In the genomic region with DNA sequence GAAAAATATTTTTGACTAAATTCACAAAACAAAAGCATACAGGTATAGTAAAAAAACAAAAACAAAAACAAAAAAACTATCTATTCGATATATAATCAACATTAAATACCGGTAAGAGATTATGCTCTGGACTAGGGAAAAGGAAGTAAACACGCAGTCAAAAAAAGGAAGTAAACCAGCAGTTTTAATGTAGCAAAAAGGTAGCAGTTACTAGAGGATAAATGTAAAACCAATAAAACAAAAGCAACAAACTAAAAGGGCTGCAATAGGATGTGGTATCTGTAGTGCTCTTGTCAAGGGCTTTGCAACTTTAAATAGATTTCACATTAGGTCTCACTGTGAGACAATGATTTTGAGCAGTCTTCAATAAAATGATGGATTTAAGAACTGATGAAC, we compare ENCODE assay signal across 10 cellular contexts. TPM values are rescaled to one million over a fixed set of nuclear protein-coding genes. Genes with fewer than 3 reads are reported as not detected.
A peak's percentile ranks its signal among the peaks of the same experiment; 100 is the strongest.
DNase-seq lines count a peak whose midpoint lies in the region; ATAC-seq and TF ChIP-seq lines count a peak whose summit lies in the region.
"Had no signal": no experiment of that assay in that cellular context is flagged by ENCODE, and none has a peak within 500 bp of the region (broad histone marks: within the 10 kb centered on the region; RNA-seq: fewer than 3 reads in every experiment).

No MANE protein-coding gene starts in this region.

- peak overlapping the region; percentile 77 for H3K27ac ChIP-seq in colonic mucosa
- H3K27ac ChIP-seq in skin epidermis = peak overlapping the region in 11 of 21 experiments; percentile 83 to 99 (median 89)

- TF ChIP-seq CTCF in GM12865 (IDR thresholded peaks at IDR 0.05; ENCODE audit: insufficient read depth, low read depth, low read length, missing control alignments) = no peak
- no peak for TF ChIP-seq CTCF in colonic mucosa (IDR thresholded peaks at IDR 0.05)

- no peak for ATAC-seq in HG03095 (IDR thresholded peaks at IDR 0.05; ENCODE audit: unreplicated experiment)

- H3K9me3 ChIP-seq in colonic mucosa = no peaks in the 10 kb centered on the region

- H3K4me3 ChIP-seq in GM12865 (ENCODE audit: low read depth, low read length) = peak overlapping the region; percentile 64
- H3K4me3 ChIP-seq in colonic mucosa = no peak overlapping the region
- peak overlapping the region in 6 of 7 experiments; percentile 39 to 53 (median 46) for H3K4me3 ChIP-seq in skin epidermis

- H3K4me1 ChIP-seq in colonic mucosa = no peaks in the 10 kb centered on the region

- no peaks in the 10 kb centered on the region for H3K27me3 ChIP-seq in colonic mucosa

- intact Hi-C loops in colonic mucosa (cut with DNase I) = no loop called here

- no peak overlapping the region for H3K9ac ChIP-seq in colonic mucosa (ENCODE audit: low read depth in 2 of 2, low read length in 2 of 2)

- no peaks in the 10 kb centered on the region for H3K36me3 ChIP-seq in colonic mucosa

- DNase-seq in GM12865 (ENCODE audit: low read depth) = no peak
- peak; percentile 15 for DNase-seq in NOMO-1 treated with dmso at 0.1 percent for 144 hours (lab: John Stamatoyannopoulos, UW; ENCODE audit: unreplicated experiment)
- no peak for DNase-seq in colonic mucosa
- DNase-seq in stimulated activated CD4-positive, alpha-beta T cell treated with anti-CD3 and anti-CD28 coated beads, Interleukin-2, amount 100 ng/mL, for 24 hours = no peak
- no peak for DNase-seq in 8988T
- DNase-seq: amniotic stem cell, NCI-H146 had no signal

RNA-seq across cellular contexts. Expression of a gene that starts 2.4 kb away (rescaled TPM):
- 10 to 100 TPM; 16.6 to 17.7 TPM for total RNA-seq in colonic mucosa

RNA-seq across cellular contexts. Expression of a gene that starts 7.1 kb away (rescaled TPM):
- total RNA-seq in colonic mucosa = 10 to 100 TPM; 21.4 to 23.3 TPM

RNA-seq across cellular contexts. Expression of a gene that starts 44.3 kb away (rescaled TPM):
- not detected for total RNA-seq in colonic mucosa
- total RNA-seq: glomerular endothelial cell had no signal
